Comparison of ENCODE assay signal across 1 cellular context in the genomic region with DNA sequence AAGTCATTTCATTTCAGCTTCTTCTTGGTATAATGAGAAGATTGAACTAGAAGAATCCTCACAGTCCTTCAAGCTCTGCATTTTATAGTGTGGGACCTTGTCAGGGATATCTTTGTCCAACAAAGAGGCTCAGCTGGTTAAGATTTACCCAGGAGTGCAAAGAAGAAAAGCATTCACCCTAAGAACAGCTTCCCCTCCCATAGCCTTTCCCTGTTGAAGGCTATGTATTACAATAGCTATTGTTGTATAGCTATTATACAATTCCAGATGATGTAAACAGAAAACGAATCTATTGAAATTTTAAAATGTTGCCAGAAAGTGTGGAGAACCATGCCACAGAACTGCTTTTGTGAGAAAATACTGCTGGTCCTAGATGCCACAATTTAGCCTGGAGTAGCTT.
TF ChIP-seq lines count a peak whose summit lies in the region.

No MANE protein-coding gene starts in this region.

TF ChIP-seq in GM23338, 12 proteins besides CTCF, POLR2A, EP300 and RAD21 (continued from another document):
- TF ChIP-seq, protein P1, sequence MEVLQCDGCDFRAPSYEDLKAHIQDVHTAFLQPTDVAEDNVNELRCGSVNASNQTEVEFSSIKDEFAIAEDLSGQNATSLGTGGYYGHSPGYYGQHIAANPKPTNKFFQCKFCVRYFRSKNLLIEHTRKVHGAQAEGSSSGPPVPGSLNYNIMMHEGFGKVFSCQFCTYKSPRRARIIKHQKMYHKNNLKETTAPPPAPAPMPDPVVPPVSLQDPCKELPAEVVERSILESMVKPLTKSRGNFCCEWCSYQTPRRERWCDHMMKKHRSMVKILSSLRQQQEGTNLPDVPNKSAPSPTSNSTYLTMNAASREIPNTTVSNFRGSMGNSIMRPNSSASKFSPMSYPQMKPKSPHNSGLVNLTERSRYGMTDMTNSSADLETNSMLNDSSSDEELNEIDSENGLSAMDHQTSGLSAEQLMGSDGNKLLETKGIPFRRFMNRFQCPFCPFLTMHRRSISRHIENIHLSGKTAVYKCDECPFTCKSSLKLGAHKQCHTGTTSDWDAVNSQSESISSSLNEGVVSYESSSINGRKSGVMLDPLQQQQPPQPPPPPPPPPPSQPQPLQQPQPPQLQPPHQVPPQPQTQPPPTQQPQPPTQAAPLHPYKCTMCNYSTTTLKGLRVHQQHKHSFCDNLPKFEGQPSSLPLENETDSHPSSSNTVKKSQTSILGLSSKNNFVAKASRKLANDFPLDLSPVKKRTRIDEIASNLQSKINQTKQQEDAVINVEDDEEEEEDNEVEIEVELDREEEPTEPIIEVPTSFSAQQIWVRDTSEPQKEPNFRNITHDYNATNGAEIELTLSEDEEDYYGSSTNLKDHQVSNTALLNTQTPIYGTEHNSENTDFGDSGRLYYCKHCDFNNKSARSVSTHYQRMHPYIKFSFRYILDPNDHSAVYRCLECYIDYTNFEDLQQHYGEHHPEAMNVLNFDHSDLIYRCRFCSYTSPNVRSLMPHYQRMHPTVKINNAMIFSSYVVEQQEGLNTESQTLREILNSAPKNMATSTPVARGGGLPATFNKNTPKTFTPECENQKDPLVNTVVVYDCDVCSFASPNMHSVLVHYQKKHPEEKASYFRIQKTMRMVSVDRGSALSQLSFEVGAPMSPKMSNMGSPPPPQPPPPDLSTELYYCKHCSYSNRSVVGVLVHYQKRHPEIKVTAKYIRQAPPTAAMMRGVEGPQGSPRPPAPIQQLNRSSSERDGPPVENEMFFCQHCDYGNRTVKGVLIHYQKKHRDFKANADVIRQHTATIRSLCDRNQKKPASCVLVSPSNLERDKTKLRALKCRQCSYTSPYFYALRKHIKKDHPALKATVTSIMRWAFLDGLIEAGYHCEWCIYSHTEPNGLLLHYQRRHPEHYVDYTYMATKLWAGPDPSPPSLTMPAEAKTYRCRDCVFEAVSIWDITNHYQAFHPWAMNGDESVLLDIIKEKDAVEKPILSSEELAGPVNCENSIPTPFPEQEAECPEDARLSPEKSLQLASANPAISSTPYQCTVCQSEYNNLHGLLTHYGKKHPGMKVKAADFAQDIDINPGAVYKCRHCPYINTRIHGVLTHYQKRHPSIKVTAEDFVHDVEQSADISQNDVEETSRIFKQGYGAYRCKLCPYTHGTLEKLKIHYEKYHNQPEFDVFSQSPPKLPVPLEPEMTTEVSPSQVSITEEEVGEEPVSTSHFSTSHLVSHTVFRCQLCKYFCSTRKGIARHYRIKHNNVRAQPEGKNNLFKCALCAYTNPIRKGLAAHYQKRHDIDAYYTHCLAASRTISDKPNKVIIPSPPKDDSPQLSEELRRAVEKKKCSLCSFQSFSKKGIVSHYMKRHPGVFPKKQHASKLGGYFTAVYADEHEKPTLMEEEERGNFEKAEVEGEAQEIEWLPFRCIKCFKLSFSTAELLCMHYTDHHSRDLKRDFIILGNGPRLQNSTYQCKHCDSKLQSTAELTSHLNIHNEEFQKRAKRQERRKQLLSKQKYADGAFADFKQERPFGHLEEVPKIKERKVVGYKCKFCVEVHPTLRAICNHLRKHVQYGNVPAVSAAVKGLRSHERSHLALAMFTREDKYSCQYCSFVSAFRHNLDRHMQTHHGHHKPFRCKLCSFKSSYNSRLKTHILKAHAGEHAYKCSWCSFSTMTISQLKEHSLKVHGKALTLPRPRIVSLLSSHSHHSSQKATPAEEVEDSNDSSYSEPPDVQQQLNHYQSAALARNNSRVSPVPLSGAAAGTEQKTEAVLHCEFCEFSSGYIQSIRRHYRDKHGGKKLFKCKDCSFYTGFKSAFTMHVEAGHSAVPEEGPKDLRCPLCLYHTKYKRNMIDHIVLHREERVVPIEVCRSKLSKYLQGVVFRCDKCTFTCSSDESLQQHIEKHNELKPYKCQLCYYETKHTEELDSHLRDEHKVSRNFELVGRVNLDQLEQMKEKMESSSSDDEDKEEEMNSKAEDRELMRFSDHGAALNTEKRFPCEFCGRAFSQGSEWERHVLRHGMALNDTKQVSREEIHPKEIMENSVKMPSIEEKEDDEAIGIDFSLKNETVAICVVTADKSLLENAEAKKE (CRISPR knock-in tag; IDR thresholded peaks at IDR 0.05), result no peak
- TF ChIP-seq EZH2phosphoT487 (IDR thresholded peaks at IDR 0.05; ENCODE audit: unreplicated experiment) (no peak), POLR2AphosphoS5 (IDR thresholded peaks at IDR 0.05; ENCODE audit: low read depth) (no peak), ZNF331 (CRISPR knock-in tag; IDR thresholded peaks at IDR 0.05; ENCODE audit: low read depth) (no peak), ZNF114 (CRISPR knock-in tag; IDR thresholded peaks at IDR 0.05) (no peak), STAT1 (IDR thresholded peaks at IDR 0.05; ENCODE audit: unreplicated experiment) (no peak), JUNB (IDR thresholded peaks at IDR 0.05; ENCODE audit: unreplicated experiment) (no peak), CREB1 (CRISPR knock-in tag; IDR thresholded peaks at IDR 0.05; ENCODE audit: low read depth) (no peak), EZH2 (IDR thresholded peaks at IDR 0.05; ENCODE audit: low read depth, unreplicated experiment) (no peak)
- TF ChIP-seq, protein P2, sequence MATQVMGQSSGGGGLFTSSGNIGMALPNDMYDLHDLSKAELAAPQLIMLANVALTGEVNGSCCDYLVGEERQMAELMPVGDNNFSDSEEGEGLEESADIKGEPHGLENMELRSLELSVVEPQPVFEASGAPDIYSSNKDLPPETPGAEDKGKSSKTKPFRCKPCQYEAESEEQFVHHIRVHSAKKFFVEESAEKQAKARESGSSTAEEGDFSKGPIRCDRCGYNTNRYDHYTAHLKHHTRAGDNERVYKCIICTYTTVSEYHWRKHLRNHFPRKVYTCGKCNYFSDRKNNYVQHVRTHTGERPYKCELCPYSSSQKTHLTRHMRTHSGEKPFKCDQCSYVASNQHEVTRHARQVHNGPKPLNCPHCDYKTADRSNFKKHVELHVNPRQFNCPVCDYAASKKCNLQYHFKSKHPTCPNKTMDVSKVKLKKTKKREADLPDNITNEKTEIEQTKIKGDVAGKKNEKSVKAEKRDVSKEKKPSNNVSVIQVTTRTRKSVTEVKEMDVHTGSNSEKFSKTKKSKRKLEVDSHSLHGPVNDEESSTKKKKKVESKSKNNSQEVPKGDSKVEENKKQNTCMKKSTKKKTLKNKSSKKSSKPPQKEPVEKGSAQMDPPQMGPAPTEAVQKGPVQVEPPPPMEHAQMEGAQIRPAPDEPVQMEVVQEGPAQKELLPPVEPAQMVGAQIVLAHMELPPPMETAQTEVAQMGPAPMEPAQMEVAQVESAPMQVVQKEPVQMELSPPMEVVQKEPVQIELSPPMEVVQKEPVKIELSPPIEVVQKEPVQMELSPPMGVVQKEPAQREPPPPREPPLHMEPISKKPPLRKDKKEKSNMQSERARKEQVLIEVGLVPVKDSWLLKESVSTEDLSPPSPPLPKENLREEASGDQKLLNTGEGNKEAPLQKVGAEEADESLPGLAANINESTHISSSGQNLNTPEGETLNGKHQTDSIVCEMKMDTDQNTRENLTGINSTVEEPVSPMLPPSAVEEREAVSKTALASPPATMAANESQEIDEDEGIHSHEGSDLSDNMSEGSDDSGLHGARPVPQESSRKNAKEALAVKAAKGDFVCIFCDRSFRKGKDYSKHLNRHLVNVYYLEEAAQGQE (IDR thresholded peaks at IDR 0.05; ENCODE audit: unreplicated experiment), result no peak
TF ChIP-seq in GM23338: peak in this region for 0.
